In the genomic region with DNA sequence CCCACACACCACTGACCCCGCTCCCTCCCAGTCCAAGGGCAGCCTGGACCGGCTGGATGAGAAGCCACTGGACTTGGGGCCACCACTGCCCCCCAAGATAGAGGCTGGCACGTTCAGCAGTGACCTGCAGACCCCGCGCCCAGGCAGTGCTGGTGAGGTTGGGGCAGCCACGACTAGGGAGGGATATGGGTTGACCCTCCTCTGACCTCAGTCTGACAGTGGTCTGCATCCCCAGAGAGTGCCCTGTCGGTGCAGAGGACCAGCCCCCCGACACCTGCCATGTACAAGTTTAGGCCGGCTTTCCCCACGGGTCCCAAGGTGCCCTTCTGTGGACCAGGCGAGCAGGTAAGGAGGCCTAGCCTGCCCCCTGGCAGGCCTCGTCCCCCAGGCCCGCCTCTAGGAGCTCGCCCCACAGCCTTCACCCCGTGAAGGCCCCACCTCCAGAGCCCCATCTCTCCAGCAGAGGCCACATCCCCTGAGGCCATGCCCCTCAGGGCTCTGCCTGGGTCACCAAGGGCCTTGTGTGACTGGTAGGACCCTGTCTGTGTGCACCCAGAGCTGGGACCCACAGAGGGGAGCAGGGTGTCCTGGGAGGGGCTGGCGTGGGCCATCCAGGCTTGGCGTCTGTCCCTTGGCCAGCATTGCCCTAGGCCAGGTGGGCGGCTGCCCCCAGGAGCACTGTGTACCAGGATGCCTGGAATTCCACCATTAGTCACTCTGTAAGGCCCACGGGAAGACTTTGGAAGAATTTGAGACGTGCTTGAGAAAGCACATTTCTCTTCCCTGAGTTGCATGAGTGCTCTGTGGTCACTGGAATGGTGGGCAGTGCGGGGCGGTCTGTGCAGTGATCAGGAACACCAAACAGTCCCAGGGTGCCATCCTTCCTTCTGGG, we compare ENCODE assay signal across 20 cellular contexts. TPM values are rescaled to one million over a fixed set of nuclear protein-coding genes. Genes with fewer than 3 reads are reported as not detected.
A peak's percentile ranks its signal among the peaks of the same experiment; 100 is the strongest.
DNase-seq lines count a peak whose midpoint lies in the region; TF ChIP-seq lines count a peak whose summit lies in the region.
"Had no signal": no experiment of that assay in that cellular context is flagged by ENCODE, and none has a peak within 500 bp of the region (broad histone marks: within the 10 kb centered on the region; RNA-seq: fewer than 3 reads in every experiment).

No MANE protein-coding gene starts in this region.

- 0 out of 2 replicates have a peak overlapping the region, but pooled peaks have one; percentile 31 for H3K9ac ChIP-seq in HUES64 (ENCODE audit: low read depth, low read length)

- no peaks in the 10 kb centered on the region for H3K9me3 ChIP-seq in HUES64 (ENCODE audit: insufficient read depth, low read depth, low read length)
- H3K9me3 ChIP-seq in spleen = no peaks in the 10 kb centered on the region
- H3K9me3 ChIP-seq: gastroesophageal sphincter had no signal

- TF ChIP-seq POLR2A in spleen (IDR thresholded peaks at IDR 0.05) = no peak

- H3K27me3 ChIP-seq in HUES64 (ENCODE audit: insufficient read depth, low read length) = no peaks in the 10 kb centered on the region
- no peaks in the 10 kb centered on the region for H3K27me3 ChIP-seq in spleen (replicated peaks in 1 of 7)
- H3K27me3 ChIP-seq: gastroesophageal sphincter had no signal

- peaks cover 4% of the 10 kb centered on the region; the same call in 1 of the 2 replicates for H3K36me3 ChIP-seq in HUES64 (ENCODE audit: insufficient read depth, low read length)
- peaks cover 0 to 70% (median 22%) of the 10 kb centered on the region in 6 donors for H3K36me3 ChIP-seq in spleen

- TF ChIP-seq CTCF in AG10803 (conservative IDR thresholded peaks at IDR 0.05; ENCODE audit: low read length) = no peak
- TF ChIP-seq CTCF in choroid plexus epithelial cell (conservative IDR thresholded peaks at IDR 0.05; ENCODE audit: low read depth, low read length) = no peak
- TF ChIP-seq CTCF in spleen (IDR thresholded peaks at IDR 0.05 in 8 of 11, conservative IDR thresholded peaks at IDR 0.05 in 3 of 11) = no peak

- WGBS in HUES64 = 92% methylated on average over 22 of the region's 22 CpGs
- WGBS in spleen, 5 donors = 85 to 91% (median 89%) methylated on average over 8 to 22 of the region's 22 CpGs

- peak; percentile 77 for DNase-seq in AG10803 (ENCODE audit: low read depth)
- peak; percentile 76 for DNase-seq in choroid plexus epithelial cell (ENCODE audit: low read depth)
- DNase-seq in non-pigmented ciliary epithelial cell (ENCODE audit: low read depth) = peak; percentile 65
- DNase-seq in T-helper 9 cell = no peak
- DNase-seq in NCI-H2029 (lab: John Stamatoyannopoulos, UW) = no peak
- DNase-seq in head of caudate nucleus = no peak
- no peak for DNase-seq in spleen
- DNase-seq: activated CD4-positive, alpha-beta T cell treated with anti-CD3 and anti-CD28 coated beads, Interleukin-2, amount 10 ng/mL, durations not matched to agents 24 days and 14 days; activated T-cell treated with anti-CD3 and anti-CD28 coated beads, Interleukin-2, amount 50 U/mL, for 4 hours; CD8-positive, alpha-beta memory T cell; H9; NCI-H1417 treated with DMSO at 0.1 percent for 48 hours; NCI-H69; RPMI8226; stimulated activated CD4-positive, alpha-beta T cell treated with anti-CD3 and anti-CD28 coated beads, Interleukin-4, amount 100 ng/mL, for 24 hours; stimulated activated naive B cell treated with anti-CD40 and anti-IgM and Interleukin-4, amounts not matched to agents 10 μg/mL and 1 μg/mL and 100 μg/mL, for 72 hours; T-helper 17 cell had no signal

- H3K27ac ChIP-seq in HUES64 (ENCODE audit: low read depth, low read length) (no peak overlapping the region), spleen (no peak overlapping the region)
- H3K27ac ChIP-seq: gastroesophageal sphincter had no signal

- H3K4me1 ChIP-seq in HUES64 (ENCODE audit: insufficient read depth, low read length) (no peaks in the 10 kb centered on the region), spleen (peaks cover 5 to 25% (median 21%) of the 10 kb centered on the region in 6 donors)

- H3K4me3 ChIP-seq in AG10803 (ENCODE audit: low read length) = no peak overlapping the region
- H3K4me3 ChIP-seq in HUES64 (ENCODE audit: low read length) = no peak overlapping the region
- H3K4me3 ChIP-seq in choroid plexus epithelial cell (ENCODE audit: low read depth, low read length) = no peak overlapping the region
- no peak overlapping the region for H3K4me3 ChIP-seq in spleen
- H3K4me3 ChIP-seq: gastroesophageal sphincter had no signal

- intact Hi-C loops in head of caudate nucleus (cut with DNase I) (no loop called here), spleen (cut with DNase I; ENCODE audit: low total_unique reads) (no loop called here)

RNA-seq across cellular contexts. Expression of gene CCDC188, which starts 9.4 kb away (rescaled TPM):
- 0.15 TPM for polyA plus RNA-seq in HUES64 (2013, experiment 1 of 2)
- polyA plus RNA-seq in HUES64 (2013, experiment 2 of 2) = not detected
- total RNA-seq in spleen = 1 to 10 TPM in 4 of 7 donors, under 1 TPM in 2, not detected in 1; 0.69 to 7.6 (median 1.8) TPM
- 1 to 10 TPM in 2 of 3 donors, under 1 TPM in 1; 0.29 to 6.1 (median 1.7) TPM for polyA plus RNA-seq in spleen
- total RNA-seq: activated CD4-positive, alpha-beta T cell treated with anti-CD3 and anti-CD28 coated beads, Interleukin-2, amount 10 ng/mL, durations not matched to agents 24 days and 14 days; activated T-cell treated with anti-CD3 and anti-CD28 coated beads, Interleukin-2, amount 50 U/mL, for 4 hours; CD8-positive, alpha-beta memory T cell; gastroesophageal sphincter; H9 had no signal
- polyA plus RNA-seq: CD8-positive, alpha-beta memory T cell; keratinocyte had no signal

RNA-seq across cellular contexts. Expression of gene ZDHHC8, which starts 9.8 kb away (rescaled TPM):
- 23.3 TPM for polyA plus RNA-seq in HUES64 (2013, experiment 1 of 2)
- 28.1 TPM for polyA plus RNA-seq in HUES64 (2013, experiment 2 of 2)
- 10 to 100 TPM; 24.3 to 71.5 (median 57.5) TPM for total RNA-seq in spleen
- polyA plus RNA-seq in spleen = 10 to 100 TPM; 12.7 to 37.8 (median 21.4) TPM

RNA-seq across cellular contexts. Expression of gene TRMT2A, which starts 24.4 kb away (rescaled TPM):
- 36.4 TPM for polyA plus RNA-seq in HUES64 (2013, experiment 1 of 2)
- 26.3 TPM for polyA plus RNA-seq in HUES64 (2013, experiment 2 of 2)
- total RNA-seq in spleen = 10 to 100 TPM; 70.4 to 89.8 (median 79.3) TPM
- 100 to 1,000 TPM in 2 of 3 donors, 10 to 100 TPM in 1; 75.1 to 142 (median 132) TPM for polyA plus RNA-seq in spleen

RNA-seq across cellular contexts. Expression of gene RANBP1, which starts 25.5 kb away (rescaled TPM):
- polyA plus RNA-seq in HUES64 (2013, experiment 1 of 2) = 724 TPM
- 653 TPM for polyA plus RNA-seq in HUES64 (2013, experiment 2 of 2)
- total RNA-seq in spleen = 100 to 1,000 TPM in 3 of 7 donors, 10 to 100 TPM in 4; 56.7 to 111 (median 88.5) TPM
- polyA plus RNA-seq in spleen = 100 to 1,000 TPM in 2 of 3 donors, 10 to 100 TPM in 1; 52.6 to 106 (median 101) TPM

Comparison
In these comparisons a context has a peak if more than half of its experiments do, and no peak if none do; other contexts are left out.
1. DNase-seq: peak in AG10803 (single experiment), choroid plexus epithelial cell (single experiment) and non-pigmented ciliary epithelial cell (single experiment); none in T-helper 9 cell (single experiment), NCI-H2029 (single experiment), head of caudate nucleus (0 of 42) and spleen (single experiment).